37 cellular contexts compared by ENCODE assay signal in the genomic region with DNA sequence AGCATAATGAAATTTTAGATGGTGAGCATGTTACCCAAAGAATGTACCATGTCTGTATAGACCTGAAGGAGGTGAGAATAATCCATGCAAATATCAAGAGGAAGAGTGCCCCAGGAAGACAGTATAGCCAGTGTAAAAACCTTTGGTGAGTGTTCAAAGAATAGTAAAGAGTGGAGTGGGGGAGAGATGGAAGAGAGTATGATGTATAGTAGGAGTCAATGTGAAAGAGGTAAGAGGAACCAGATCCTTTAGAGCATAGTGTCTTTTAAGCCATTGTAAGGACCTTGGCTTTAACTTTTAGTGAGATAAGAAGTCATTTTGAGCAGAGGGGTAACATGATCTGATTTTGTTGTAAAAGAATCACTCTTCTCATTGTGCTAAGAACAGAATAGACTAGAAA.
"Had no signal": no experiment of that assay in that cellular context is flagged by ENCODE, and none has a peak within 500 bp of the region (broad histone marks: within the 10 kb centered on the region; RNA-seq: fewer than 3 reads in every experiment).

No MANE protein-coding gene starts in this region.

- ATAC-seq: activated CD8-positive, alpha-beta memory T cell treated with anti-CD3 and anti-CD28 coated beads, Interleukin-2, amount 10 ng/mL, durations not matched to agents 7 days and 5 days; activated T-cell treated with anti-CD3 and anti-CD28 coated beads, Interleukin-2, amount 50 U/mL, for 72 hours; activated T-helper 17 cell treated with anti-CD3 and anti-CD28 coated beads, Interleukin-2, amount 50 U/mL, for 72 hours; PC-3 had no signal

- H3K9me3 Mint-ChIP-seq: activated CD4-positive, alpha-beta memory T cell treated with anti-CD3 and anti-CD28 coated beads, Interleukin-2, amount 10 ng/mL, durations not matched to agents 7 days and 5 days; activated naive CD8-positive, alpha-beta T cell treated with anti-CD3 and anti-CD28 coated beads for 36 hours had no signal

- DNase-seq: activated CD4-positive, alpha-beta memory T cell treated with anti-CD3 and anti-CD28 coated beads, Interleukin-2, amount 10 ng/mL, durations not matched to agents 7 days and 5 days; activated CD4-positive, alpha-beta T cell treated with anti-CD3 and anti-CD28 coated beads for 1 hour; activated CD4-positive, alpha-beta T cell treated with anti-CD3 and anti-CD28 coated beads for 48 hours; activated CD4-positive, CD25-positive, alpha-beta regulatory T cell; activated CD8-positive, alpha-beta memory T cell treated with anti-CD3 and anti-CD28 coated beads for 24 hours; activated CD8-positive, alpha-beta memory T cell treated with anti-CD3 and anti-CD28 coated beads, Interleukin-2, amount 10 ng/mL, durations not matched to agents 7 days and 5 days; activated CD8-positive, alpha-beta memory T cell treated with anti-CD3 and anti-CD28 coated beads, Interleukin-2, amount 50 U/mL, for 48 hours; activated effector memory CD4-positive, alpha-beta T cell treated with anti-CD3 and anti-CD28 coated beads, Interleukin-2, amount 50 U/mL, for 16 hours; activated naive CD4-positive, alpha-beta T cell; activated naive CD4-positive, alpha-beta T cell treated with anti-CD3 and anti-CD28 coated beads, Interleukin-2, amount 50 U/mL, for 16 hours; activated naive CD8-positive, alpha-beta T cell treated with anti-CD3 and anti-CD28 coated beads for 36 hours; activated T-cell treated with anti-CD3 and anti-CD28 coated beads, Interleukin-2, amount 50 U/mL, for 72 hours; amniotic stem cell; aorta; brain microvascular endothelial cell; central memory CD4-positive, alpha-beta T cell; Kasumi-1; KG1; MG63; MV-4-11; NCI-H1092; NCI-H1436 treated with DMSO at 0.1 percent for 48 hours; NCI-H1694 treated with DMSO at 0.1 percent for 48 hours; NCI-H2029; NCI-H2171 treated with DMSO at 0.1 percent for 48 hours; NCI-H2227 treated with DMSO at 0.1 percent for 48 hours; NCI-H446 treated with DMSO at 0.1 percent for 48 hours; NCI-H524; NK-92 treated with Interleukin-12 subunit alpha and Interleukin-12 subunit beta, amount 100 ng/mL, for 24 hours; PC-3; Peyer's patch; RPMI8226; SHP77 treated with DMSO at 0.1 percent for 48 hours; SK-N-SH; T-helper 2 cell; T-helper 9 cell had no signal

- H3K4me3 Mint-ChIP-seq: activated CD4-positive, alpha-beta memory T cell treated with anti-CD3 and anti-CD28 coated beads, Interleukin-2, amount 10 ng/mL, durations not matched to agents 7 days and 5 days; activated CD8-positive, alpha-beta memory T cell treated with anti-CD3 and anti-CD28 coated beads, Interleukin-2, amount 10 ng/mL, durations not matched to agents 7 days and 5 days; activated naive CD8-positive, alpha-beta T cell treated with anti-CD3 and anti-CD28 coated beads for 36 hours; activated T-cell treated with anti-CD3 and anti-CD28 coated beads, Interleukin-2, amount 50 U/mL, for 72 hours; activated T-helper 17 cell treated with anti-CD3 and anti-CD28 coated beads, Interleukin-2, amount 50 U/mL, for 72 hours had no signal

- H3K27me3 Mint-ChIP-seq: activated CD4-positive, alpha-beta memory T cell treated with anti-CD3 and anti-CD28 coated beads, Interleukin-2, amount 10 ng/mL, durations not matched to agents 7 days and 5 days; activated CD8-positive, alpha-beta memory T cell treated with anti-CD3 and anti-CD28 coated beads, Interleukin-2, amount 10 ng/mL, durations not matched to agents 7 days and 5 days; activated naive CD8-positive, alpha-beta T cell treated with anti-CD3 and anti-CD28 coated beads for 36 hours; activated T-helper 17 cell treated with anti-CD3 and anti-CD28 coated beads, Interleukin-2, amount 50 U/mL, for 72 hours had no signal

- H3K27ac Mint-ChIP-seq: activated CD4-positive, alpha-beta memory T cell treated with anti-CD3 and anti-CD28 coated beads, Interleukin-2, amount 10 ng/mL, durations not matched to agents 7 days and 5 days; activated CD8-positive, alpha-beta memory T cell treated with anti-CD3 and anti-CD28 coated beads, Interleukin-2, amount 10 ng/mL, durations not matched to agents 7 days and 5 days; activated naive CD8-positive, alpha-beta T cell treated with anti-CD3 and anti-CD28 coated beads for 36 hours; activated T-cell treated with anti-CD3 and anti-CD28 coated beads, Interleukin-2, amount 50 U/mL, for 72 hours; activated T-helper 17 cell treated with anti-CD3 and anti-CD28 coated beads, Interleukin-2, amount 50 U/mL, for 72 hours had no signal

- H3K36me3 Mint-ChIP-seq: activated CD8-positive, alpha-beta memory T cell treated with anti-CD3 and anti-CD28 coated beads, Interleukin-2, amount 10 ng/mL, durations not matched to agents 7 days and 5 days; activated naive CD8-positive, alpha-beta T cell treated with anti-CD3 and anti-CD28 coated beads for 36 hours had no signal

- H3K4me1 Mint-ChIP-seq: activated CD4-positive, alpha-beta memory T cell treated with anti-CD3 and anti-CD28 coated beads, Interleukin-2, amount 10 ng/mL, durations not matched to agents 7 days and 5 days; activated CD8-positive, alpha-beta memory T cell treated with anti-CD3 and anti-CD28 coated beads, Interleukin-2, amount 10 ng/mL, durations not matched to agents 7 days and 5 days; activated naive CD8-positive, alpha-beta T cell treated with anti-CD3 and anti-CD28 coated beads for 36 hours; activated T-helper 17 cell treated with anti-CD3 and anti-CD28 coated beads, Interleukin-2, amount 50 U/mL, for 72 hours had no signal
